8 cellular contexts compared by ENCODE assay signal in genomic region chr19:45667620-45668341, GRCh38. TPM values are rescaled to one million over a fixed set of nuclear protein-coding genes. Genes with fewer than 3 reads are reported as not detected.
DNase-seq lines count a peak whose midpoint lies in the region; ATAC-seq and TF ChIP-seq lines count a peak whose summit lies in the region.

A gene with protein sequence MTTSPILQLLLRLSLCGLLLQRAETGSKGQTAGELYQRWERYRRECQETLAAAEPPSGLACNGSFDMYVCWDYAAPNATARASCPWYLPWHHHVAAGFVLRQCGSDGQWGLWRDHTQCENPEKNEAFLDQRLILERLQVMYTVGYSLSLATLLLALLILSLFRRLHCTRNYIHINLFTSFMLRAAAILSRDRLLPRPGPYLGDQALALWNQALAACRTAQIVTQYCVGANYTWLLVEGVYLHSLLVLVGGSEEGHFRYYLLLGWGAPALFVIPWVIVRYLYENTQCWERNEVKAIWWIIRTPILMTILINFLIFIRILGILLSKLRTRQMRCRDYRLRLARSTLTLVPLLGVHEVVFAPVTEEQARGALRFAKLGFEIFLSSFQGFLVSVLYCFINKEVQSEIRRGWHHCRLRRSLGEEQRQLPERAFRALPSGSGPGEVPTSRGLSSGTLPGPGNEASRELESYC (plus strand): TSS chr19:45668221. CDS start chr19:45669521, 1,300 bp downstream.

- peak; percentile 72 for ATAC-seq in naive thymus-derived CD4-positive, alpha-beta T cell
- ATAC-seq in thoracic aorta (ENCODE audit: insufficient number of reproducible peaks, low FRiP score, low read depth) = peak; percentile 34

- intact Hi-C loops in naive thymus-derived CD4-positive, alpha-beta T cell (cut with micrococcal nuclease) = loop anchor here (1.0 to 2.0 kb wide), 3 partner anchors 14 to 25 kb away; partner anchors contain the start of gene QPCTL (in 1 of the 2)

- peak within 1 kb of the TSS; percentile 83 to 96 (median 90) for H3K4me3 Mint-ChIP-seq in naive thymus-derived CD4-positive, alpha-beta T cell

- peak within 1 kb of the TSS; percentile 90 for H3K4me3 ChIP-seq in endocrine pancreas (ENCODE audit: control insufficient read depth, insufficient read depth, low read length)
- peak within 1 kb of the TSS; percentile 84 for H3K4me3 ChIP-seq in naive thymus-derived CD4-positive, alpha-beta T cell (ENCODE audit: low read length)
- peak within 1 kb of the TSS; percentile 68 for H3K4me3 ChIP-seq in thoracic aorta

- H3K9me3 ChIP-seq in endocrine pancreas (ENCODE audit: control insufficient read depth, low read length) (no peaks in the 10 kb centered on the region), thoracic aorta (no peaks in the 10 kb centered on the region)
- H3K9me3 ChIP-seq in naive thymus-derived CD4-positive, alpha-beta T cell (ENCODE audit: control insufficient read depth in 2 of 3, low read length in 3 of 3) = no peaks in the 10 kb centered on the region

- peak within 1 kb of the TSS; percentile 70 for H3K9ac ChIP-seq in endocrine pancreas (ENCODE audit: control insufficient read depth, insufficient read depth, low read length)

- peaks cover 0 to 6% (median 0%) of the 10 kb centered on the region in 5 donors for H3K36me3 Mint-ChIP-seq in naive thymus-derived CD4-positive, alpha-beta T cell

- no peaks in the 10 kb centered on the region for H3K4me1 ChIP-seq in endocrine pancreas (ENCODE audit: control insufficient read depth, insufficient read depth, low read length)
- H3K4me1 ChIP-seq in naive thymus-derived CD4-positive, alpha-beta T cell (ENCODE audit: control insufficient read depth in 2 of 2, insufficient read depth in 2 of 2, low read length in 2 of 2) = peaks cover 15 to 25% of the 10 kb centered on the region in 2 donors
- peaks cover 12 to 18% of the 10 kb centered on the region in 2 donors for H3K4me1 ChIP-seq in thoracic aorta (ENCODE audit: control insufficient read depth in 1 of 2, low read depth in 2 of 2)

- H3K4me1 Mint-ChIP-seq in naive thymus-derived CD4-positive, alpha-beta T cell = peaks cover 30 to 44% (median 36%) of the 10 kb centered on the region in 7 donors

- TF ChIP-seq CTCF in thoracic aorta (IDR thresholded peaks at IDR 0.05) = no peak

- peak within 1 kb of the TSS; percentile 25 to 87 (median 68) for H3K27ac Mint-ChIP-seq in naive thymus-derived CD4-positive, alpha-beta T cell

- CTCF ChIA-PET in naive thymus-derived CD4-positive, alpha-beta T cell (lab: Charles Lee) = interaction anchor here (0.5 kb wide), 1 partner anchor 69 kb away, joined by 4 read pairs; no protein-coding TSS in a partner anchor

- no peaks in the 10 kb centered on the region for H3K27me3 ChIP-seq in endocrine pancreas (ENCODE audit: control insufficient read depth, insufficient read depth, low read length)
- no peaks in the 10 kb centered on the region for H3K27me3 ChIP-seq in naive thymus-derived CD4-positive, alpha-beta T cell (ENCODE audit: control insufficient read depth in 2 of 2, insufficient read depth in 2 of 2, low read length in 2 of 2)
- peaks cover 26% of the 10 kb centered on the region for H3K27me3 ChIP-seq in thoracic aorta (replicated peaks; ENCODE audit: insufficient read depth)

- H3K36me3 ChIP-seq in endocrine pancreas (ENCODE audit: control insufficient read depth, insufficient read depth, low read length) (no peaks in the 10 kb centered on the region), thoracic aorta (no peaks in the 10 kb centered on the region)
- H3K36me3 ChIP-seq in naive thymus-derived CD4-positive, alpha-beta T cell (ENCODE audit: control insufficient read depth in 2 of 3, insufficient read depth in 3 of 3, low read length in 3 of 3) = no peaks in the 10 kb centered on the region

- H3K27ac ChIP-seq in naive thymus-derived CD4-positive, alpha-beta T cell (ENCODE audit: low read depth, low read length) = peak within 1 kb of the TSS; percentile 58
- H3K27ac ChIP-seq in thoracic aorta = no peak within 1 kb of the TSS

- H3K9me3 Mint-ChIP-seq in naive thymus-derived CD4-positive, alpha-beta T cell = no peaks in the 10 kb centered on the region

- POLR2A ChIA-PET in naive thymus-derived CD4-positive, alpha-beta T cell (lab: Charles Lee) = interaction anchor here (0.5 to 5.7 kb wide), 4 partner anchors 12 to 1262 kb away, joined by 3 to 18 read pairs (median 4); no protein-coding TSS in a partner anchor

- DNase-seq in NCI-H1105 treated with DMSO at 0.1 percent for 48 hours (lab: John Stamatoyannopoulos, UW) (peak; percentile 9), NCI-H1105 (lab: John Stamatoyannopoulos, UW) (no peak), NCI-H510A treated with DMSO at 0.1 percent for 48 hours (lab: John Stamatoyannopoulos, UW) (peak; percentile 73), thoracic aorta (ENCODE audit: low spot score) (no peak), NCI-H446 treated with DMSO at 0.1 percent for 48 hours (lab: John Stamatoyannopoulos, UW) (no peak)
- peak; percentile 80 to 84 for DNase-seq in activated CD4-positive, alpha-beta T cell treated with anti-CD3 and anti-CD28 coated beads, Interleukin-2, amount 50 U/mL, for 48 hours
- peak in 3 of 9 donors; percentile 33 to 64 (median 47) for DNase-seq in naive thymus-derived CD4-positive, alpha-beta T cell

- H3K27me3 Mint-ChIP-seq in naive thymus-derived CD4-positive, alpha-beta T cell = peaks cover 0 to 26% (median 16%) of the 10 kb centered on the region in 5 donors

RNA-seq across cellular contexts. Expression of the gene that starts here (rescaled TPM):
- 1 to 10 TPM; 4.6 to 7.4 (median 6.0) TPM for total RNA-seq in naive thymus-derived CD4-positive, alpha-beta T cell
- polyA plus RNA-seq in naive thymus-derived CD4-positive, alpha-beta T cell = under 1 TPM in 1 of 2 donors, not detected in 1; 0.15 TPM
- total RNA-seq in thoracic aorta = under 1 TPM in 1 of 2 donors, not detected in 1; 0.14 TPM

Comparison
In these comparisons a context has a peak if more than half of its experiments do, and no peak if none do; other contexts are left out.
1. RNA of the gene that starts here (total RNA-seq): 4.6 to 7.4 TPM in naive thymus-derived CD4-positive, alpha-beta T cell; 0.14 TPM in thoracic aorta; every median in the first group is over 4 times any median in the second.
2. DNase-seq: peak in NCI-H1105 treated with DMSO at 0.1 percent for 48 hours (single experiment), NCI-H510A treated with DMSO at 0.1 percent for 48 hours (single experiment) and activated CD4-positive, alpha-beta T cell treated with anti-CD3 and anti-CD28 coated beads, Interleukin-2, amount 50 U/mL, for 48 hours (2 of 2); none in NCI-H1105 (single experiment), thoracic aorta (single experiment) and NCI-H446 treated with DMSO at 0.1 percent for 48 hours (single experiment).
3. Peak in ATAC-seq and H3K4me3 ChIP-seq in thoracic aorta; RNA of the gene not detected or under 1 TPM.
4. Peak in every context shown above with its lines, with median percentiles within 50 percentile points of each other: H3K4me3 ChIP-seq.